ENCODE assay signal across 30 cellular contexts in genomic region chr2:159564081-159564480, GRCh38. TPM values are rescaled to one million over a fixed set of nuclear protein-coding genes. Genes with fewer than 3 reads are reported as not detected.
DNase-seq lines count a peak whose midpoint lies in the region; ATAC-seq and TF ChIP-seq lines count a peak whose summit lies in the region.
"Had no signal": no experiment of that assay in that cellular context is flagged by ENCODE, and none has a peak within 500 bp of the region (broad histone marks: within the 10 kb centered on the region; RNA-seq: fewer than 3 reads in every experiment).

No MANE protein-coding gene starts in this region.

- intact Hi-C loops in head of caudate nucleus (cut with DNase I) = no loop called here

- H3K27ac Mint-ChIP-seq in HFFc6 = peak overlapping the region; percentile 3; the same call in 1 of the 2 replicates
- peak overlapping the region; percentile 31 for H3K27ac Mint-ChIP-seq in nephron progenitor cell
- H3K27ac Mint-ChIP-seq: activated CD4-positive, alpha-beta memory T cell treated with anti-CD3 and anti-CD28 coated beads, Interleukin-2, amount 10 ng/mL, durations not matched to agents 7 days and 5 days; activated naive CD4-positive, alpha-beta T cell treated with anti-CD3 and anti-CD28 coated beads, Interleukin-2, amount 10 ng/mL, durations not matched to agents 7 days and 5 days; activated T-helper 17 cell treated with anti-CD3 and anti-CD28 coated beads, Interleukin-2, amount 50 U/mL, for 72 hours; naive B cell; stimulated activated memory B cell treated with anti-CD40 and anti-IgM and Interleukin-4, amounts not matched to agents 10 μg/mL and 1 μg/mL and 100 μg/mL, for 72 hours; type B pancreatic cell had no signal

- H3K9me3 Mint-ChIP-seq in HFFc6 = no peaks in the 10 kb centered on the region
- peaks cover 13% of the 10 kb centered on the region for H3K9me3 Mint-ChIP-seq in nephron progenitor cell
- H3K9me3 Mint-ChIP-seq: activated naive CD4-positive, alpha-beta T cell treated with anti-CD3 and anti-CD28 coated beads, Interleukin-2, amount 10 ng/mL, durations not matched to agents 7 days and 5 days; activated T-helper 17 cell treated with anti-CD3 and anti-CD28 coated beads, Interleukin-2, amount 50 U/mL, for 72 hours; naive B cell; stimulated activated memory B cell treated with anti-CD40 and anti-IgM and Interleukin-4, amounts not matched to agents 10 μg/mL and 1 μg/mL and 100 μg/mL, for 72 hours; type B pancreatic cell had no signal

- H3K36me3 Mint-ChIP-seq in HFFc6 (ENCODE audit: low read depth) = 0 out of 2 replicates have a peak, but pooled peaks cover 4% of the 10 kb centered on the region
- H3K36me3 Mint-ChIP-seq in nephron progenitor cell (ENCODE audit: low read depth) = peaks cover 50% of the 10 kb centered on the region
- H3K36me3 Mint-ChIP-seq: activated naive CD4-positive, alpha-beta T cell treated with anti-CD3 and anti-CD28 coated beads, Interleukin-2, amount 10 ng/mL, durations not matched to agents 7 days and 5 days; naive B cell had no signal

- H3K4me3 Mint-ChIP-seq in HFFc6 = no peak overlapping the region
- no peak overlapping the region for H3K4me3 Mint-ChIP-seq in nephron progenitor cell
- H3K4me3 Mint-ChIP-seq: activated CD4-positive, alpha-beta memory T cell treated with anti-CD3 and anti-CD28 coated beads, Interleukin-2, amount 10 ng/mL, durations not matched to agents 7 days and 5 days; activated naive CD4-positive, alpha-beta T cell treated with anti-CD3 and anti-CD28 coated beads, Interleukin-2, amount 10 ng/mL, durations not matched to agents 7 days and 5 days; activated T-helper 17 cell treated with anti-CD3 and anti-CD28 coated beads, Interleukin-2, amount 50 U/mL, for 72 hours; CD14-positive monocyte; naive B cell; stimulated activated memory B cell treated with anti-CD40 and anti-IgM and Interleukin-4, amounts not matched to agents 10 μg/mL and 1 μg/mL and 100 μg/mL, for 72 hours; type B pancreatic cell had no signal

- H3K27me3 Mint-ChIP-seq in HFFc6 (ENCODE audit: insufficient read depth) (no peaks in the 10 kb centered on the region), nephron progenitor cell (ENCODE audit: low read depth, poor library complexity) (no peaks in the 10 kb centered on the region)
- H3K27me3 Mint-ChIP-seq: activated CD4-positive, alpha-beta memory T cell treated with anti-CD3 and anti-CD28 coated beads, Interleukin-2, amount 10 ng/mL, durations not matched to agents 7 days and 5 days; activated naive CD4-positive, alpha-beta T cell treated with anti-CD3 and anti-CD28 coated beads, Interleukin-2, amount 10 ng/mL, durations not matched to agents 7 days and 5 days; activated T-helper 17 cell treated with anti-CD3 and anti-CD28 coated beads, Interleukin-2, amount 50 U/mL, for 72 hours; naive B cell; stimulated activated memory B cell treated with anti-CD40 and anti-IgM and Interleukin-4, amounts not matched to agents 10 μg/mL and 1 μg/mL and 100 μg/mL, for 72 hours; type B pancreatic cell had no signal

- no peak overlapping the region for H3K4me3 ChIP-seq in choroid plexus epithelial cell (ENCODE audit: low read depth, low read length)
- H3K4me3 ChIP-seq: breast epithelium, colonic mucosa, left lung had no signal

- ATAC-seq in HG03565 (IDR thresholded peaks at IDR 0.05; ENCODE audit: unreplicated experiment) = no peak
- ATAC-seq in stimulated activated naive CD8-positive, alpha-beta T cell treated with anti-CD3 and anti-CD28 coated beads, Interleukin-15, Interleukin-2, amounts not matched to agents 100 U/mL and 50 U/mL, for 24 hours = no peak
- ATAC-seq: activated T-helper 17 cell treated with anti-CD3 and anti-CD28 coated beads, Interleukin-2, amount 50 U/mL, for 72 hours; left lung; Right ventricle myocardium inferior; stimulated activated memory B cell treated with anti-CD40 and anti-IgM and Interleukin-4, amounts not matched to agents 10 μg/mL and 1 μg/mL and 100 μg/mL, for 72 hours had no signal

- TF ChIP-seq CTCF in HFFc6 (IDR thresholded peaks at IDR 0.05) = no peak
- no peak for TF ChIP-seq CTCF in choroid plexus epithelial cell (conservative IDR thresholded peaks at IDR 0.05; ENCODE audit: low read depth, low read length)
- no peak for TF ChIP-seq CTCF in nephron progenitor cell (IDR thresholded peaks at IDR 0.05)

- DNase-seq in AG08396 (ENCODE audit: low spot score) = peak; percentile 2
- DNase-seq in HFFc6 = peak; percentile 16
- peak; percentile 57 for DNase-seq in choroid plexus epithelial cell (ENCODE audit: low read depth)
- no peak for DNase-seq in nephron progenitor cell
- DNase-seq in head of caudate nucleus = no peak
- DNase-seq in stimulated activated naive CD8-positive, alpha-beta T cell treated with anti-CD3 and anti-CD28 coated beads, Interleukin-15, Interleukin-2, amounts not matched to agents 100 U/mL and 50 U/mL, for 24 hours = no peak
- no peak for DNase-seq in central memory CD4-positive, alpha-beta T cell
- DNase-seq: 8988T; activated CD4-positive, alpha-beta memory T cell treated with anti-CD3 and anti-CD28 coated beads, Interleukin-2, amount 10 ng/mL, durations not matched to agents 7 days and 5 days; activated CD8-positive, alpha-beta memory T cell treated with anti-CD3 and anti-CD28 coated beads, Interleukin-2, amount 50 U/mL, for 48 hours; activated naive CD4-positive, alpha-beta T cell treated with anti-CD3 and anti-CD28 coated beads, Interleukin-2, amount 10 ng/mL, durations not matched to agents 7 days and 5 days; amniotic stem cell; Caco-2; colonic mucosa; effector CD8-positive, alpha-beta T cell; H7; left lung; MV-4-11; naive B cell; NCI-H1436; NCI-H446; NCI-H748 treated with DMSO at 0.1 percent for 48 hours; substantia nigra had no signal

- peaks cover 17% of the 10 kb centered on the region for H3K4me1 Mint-ChIP-seq in HFFc6 (ENCODE audit: low read depth)
- H3K4me1 Mint-ChIP-seq in nephron progenitor cell = no peaks in the 10 kb centered on the region
- H3K4me1 Mint-ChIP-seq: activated CD4-positive, alpha-beta memory T cell treated with anti-CD3 and anti-CD28 coated beads, Interleukin-2, amount 10 ng/mL, durations not matched to agents 7 days and 5 days; activated naive CD4-positive, alpha-beta T cell treated with anti-CD3 and anti-CD28 coated beads, Interleukin-2, amount 10 ng/mL, durations not matched to agents 7 days and 5 days; activated T-helper 17 cell treated with anti-CD3 and anti-CD28 coated beads, Interleukin-2, amount 50 U/mL, for 72 hours; naive B cell; stimulated activated memory B cell treated with anti-CD40 and anti-IgM and Interleukin-4, amounts not matched to agents 10 μg/mL and 1 μg/mL and 100 μg/mL, for 72 hours had no signal

RNA-seq across cellular contexts. Expression of gene BAZ2B, which starts 52.3 kb away (rescaled TPM):
- total RNA-seq in HFFc6 (2021; fragmentation: NEBNext Ultra II Directional; extraction: Animal tissue kit (Norgen Biotek cat#: 25700)) = 10 to 100 TPM; 18.6 to 23.7 (median 19.2) TPM

Comparison
In these comparisons a context has a peak if more than half of its experiments do, and no peak if none do; other contexts are left out.
1. DNase-seq: peak in AG08396 (single experiment), HFFc6 (single experiment) and choroid plexus epithelial cell (single experiment); none in nephron progenitor cell (single experiment), head of caudate nucleus (0 of 42), stimulated activated naive CD8-positive, alpha-beta T cell treated with anti-CD3 and anti-CD28 coated beads, Interleukin-15, Interleukin-2, amounts not matched to agents 100 U/mL and 50 U/mL, for 24 hours (single experiment) and central memory CD4-positive, alpha-beta T cell (single experiment).